ENCODE assay signal across 11 cellular contexts in the genomic region with DNA sequence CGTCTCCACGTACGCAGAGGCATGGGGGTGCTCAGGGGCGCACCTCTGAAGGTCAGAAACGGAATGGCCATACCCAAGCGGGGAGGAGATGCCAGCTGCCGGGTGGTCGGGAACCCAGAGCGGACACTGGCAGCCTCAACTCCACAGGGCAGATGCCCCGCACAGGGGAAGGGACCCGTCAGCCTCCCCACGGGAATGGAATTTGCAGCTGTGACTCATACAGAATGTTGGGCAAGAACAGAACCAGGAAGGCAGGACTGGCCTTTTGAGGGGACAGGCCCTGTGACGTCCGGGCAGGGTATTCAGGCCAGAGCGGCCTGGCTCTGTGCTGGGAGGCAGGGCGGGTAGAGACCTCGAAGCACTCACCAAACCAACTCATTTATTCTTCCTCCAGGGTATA. TPM values are rescaled to one million over a fixed set of nuclear protein-coding genes. Genes with fewer than 3 reads are reported as not detected.
DNase-seq lines count a peak whose midpoint lies in the region; ATAC-seq, FAIRE-seq and TF ChIP-seq lines count a peak whose summit lies in the region.
"Had no signal": no experiment of that assay in that cellular context is flagged by ENCODE, and none has a peak within 500 bp of the region (broad histone marks: within the 10 kb centered on the region; RNA-seq: fewer than 3 reads in every experiment).

No MANE protein-coding gene starts in this region.

- no peaks in the 10 kb centered on the region for H3K27me3 Mint-ChIP-seq in stimulated activated naive CD8-positive, alpha-beta T cell treated with anti-CD3 and anti-CD28 coated beads, Interleukin-15, amount 100 ng/mL, for 72 hours

- peak overlapping the region; percentile 75 for H3K27ac ChIP-seq in KMS-11
- no peak overlapping the region for H3K27ac ChIP-seq in K562 (ENCODE audit: extremely low read depth, low read depth, low read length)
- peak overlapping the region; percentile 67 for H3K27ac ChIP-seq in layer of hippocampus (ENCODE audit: low read depth, low read length)
- peak overlapping the region; percentile 77 for H3K27ac ChIP-seq in stomach smooth muscle (ENCODE audit: low read length)
- H3K27ac ChIP-seq: epithelial cell of prostate had no signal

- no peak overlapping the region; the same call in 1 of the 2 replicates for H3K9ac ChIP-seq in KMS-11
- peak overlapping the region in 1 of 2 experiments; percentile 36; a peak in 1 of 4 replicates for H3K9ac ChIP-seq in K562 (ENCODE audit: insufficient read depth in 1 of 2, low read depth in 2 of 2, low read length in 2 of 2)
- peak overlapping the region in 1 of 2 donors; percentile 37 for H3K9ac ChIP-seq in stomach smooth muscle (ENCODE audit: low read length in 2 of 2)

- H3K9me3 ChIP-seq in K562 (replicated peaks; ENCODE audit: control insufficient read depth, insufficient read depth, low read depth, low read length) (no peaks in the 10 kb centered on the region), stomach smooth muscle (ENCODE audit: control insufficient read depth in 2 of 2, low read length in 2 of 2) (no peaks in the 10 kb centered on the region)

- H3K9me3 Mint-ChIP-seq in stimulated activated naive CD8-positive, alpha-beta T cell treated with anti-CD3 and anti-CD28 coated beads, Interleukin-15, amount 100 ng/mL, for 72 hours = no peaks in the 10 kb centered on the region

- H3K4me1 Mint-ChIP-seq in stimulated activated naive CD8-positive, alpha-beta T cell treated with anti-CD3 and anti-CD28 coated beads, Interleukin-15, amount 100 ng/mL, for 72 hours = peaks cover 62% of the 10 kb centered on the region

- TF ChIP-seq EP300 in K562 (IDR thresholded peaks at IDR 0.05; ENCODE audit: low read length) = no peak

- ATAC-seq in K562 = no peak
- no peak for ATAC-seq in GM21717 (IDR thresholded peaks at IDR 0.05; ENCODE audit: unreplicated experiment)
- ATAC-seq in stimulated activated naive CD8-positive, alpha-beta T cell treated with anti-CD3 and anti-CD28 coated beads, Interleukin-15, amount 100 ng/mL, for 72 hours = no peak

- no peak overlapping the region for H3K27ac Mint-ChIP-seq in stimulated activated naive CD8-positive, alpha-beta T cell treated with anti-CD3 and anti-CD28 coated beads, Interleukin-15, amount 100 ng/mL, for 72 hours

- no peak overlapping the region for H3K4me3 ChIP-seq in KMS-11 (IDR thresholded peaks at IDR 0.05; ENCODE audit: insufficient read depth, low read depth, low read length)
- no peak overlapping the region for H3K4me3 ChIP-seq in K562
- H3K4me3 ChIP-seq in stomach smooth muscle (ENCODE audit: low read length in 2 of 2) = peak overlapping the region in 1 of 2 donors; percentile 8

- no peak overlapping the region for H3K4me3 Mint-ChIP-seq in stimulated activated naive CD8-positive, alpha-beta T cell treated with anti-CD3 and anti-CD28 coated beads, Interleukin-15, amount 100 ng/mL, for 72 hours

- no peak for FAIRE-seq in K562 (lab: Jason Lieb, UNC)

- TF ChIP-seq CTCF in KMS-11 (conservative IDR thresholded peaks at IDR 0.05; ENCODE audit: low read depth, low read length) = no peak
- no peak for TF ChIP-seq CTCF in K562 (IDR thresholded peaks at IDR 0.05 in 2 of 3, conservative IDR thresholded peaks at IDR 0.05 in 1 of 3; ENCODE audit: insufficient read depth in 2 of 3, low read depth in 1 of 3, low read length in 3 of 3)

- no peaks in the 10 kb centered on the region for H3K9me1 ChIP-seq in K562 (ENCODE audit: control insufficient read depth, insufficient read depth, low read length)

- no peaks in the 10 kb centered on the region for H3K27me3 ChIP-seq in KMS-11 (ENCODE audit: insufficient read depth, low read depth)
- H3K27me3 ChIP-seq in K562 (ENCODE audit: control insufficient read depth in 2 of 2, insufficient read depth in 2 of 2, low read length in 2 of 2) = no peaks in the 10 kb centered on the region
- H3K27me3 ChIP-seq in layer of hippocampus (ENCODE audit: control insufficient read depth, insufficient read depth, low read length) = no peaks in the 10 kb centered on the region
- no peaks in the 10 kb centered on the region for H3K27me3 ChIP-seq in stomach smooth muscle (ENCODE audit: control insufficient read depth in 1 of 2, insufficient read depth in 2 of 2, low read length in 2 of 2)

- H3K4me1 ChIP-seq in KMS-11 (ENCODE audit: low read depth, poor library complexity, severe bottlenecking) (peaks cover 95% of the 10 kb centered on the region), K562 (replicated peaks in 1 of 2; ENCODE audit: control insufficient read depth in 2 of 2, insufficient read depth in 2 of 2, low read length in 2 of 2) (peaks cover 7 to 40% of the 10 kb centered on the region in 2 experiments), stomach smooth muscle (ENCODE audit: control insufficient read depth, insufficient read depth, low read length) (peaks cover 73% of the 10 kb centered on the region)

- no peaks in the 10 kb centered on the region; the same call in 1 of the 2 replicates for H3K36me3 ChIP-seq in KMS-11 (ENCODE audit: insufficient read depth)
- peaks cover 95% of the 10 kb centered on the region; the same call in 2 of the 3 replicates for H3K36me3 ChIP-seq in K562 (ENCODE audit: control insufficient read depth, insufficient read depth, low read length)
- no peaks in the 10 kb centered on the region for H3K36me3 ChIP-seq in stomach smooth muscle (ENCODE audit: control insufficient read depth in 2 of 2, insufficient read depth in 2 of 2, low read length in 2 of 2)

- WGBS in K562 (ENCODE audit: insufficient coverage, low coverage, missing lambda C conversion rate) = 95% methylated on average over 15 of the region's 17 CpGs

- in situ Hi-C loops in K562 (cut with MboI) = no loop called here

- CTCF ChIA-PET in K562 (lab: Yijun Ruan, JAX; ENCODE audit: low intra/inter-chr PET ratio) = no interaction called here

- no TSS peak for BruUV-seq in K562 (replicated peaks; lab: Mats Ljungman, UMichigan)

- H3K4me2 ChIP-seq in KMS-11 (peak overlapping the region; percentile 96), K562 (ENCODE audit: insufficient read depth, low read length) (no peak overlapping the region)

- no peak for TF ChIP-seq RAD21 in K562 (CRISPR knock-in tag; conservative IDR thresholded peaks at IDR 0.05 in 1 of 2, IDR thresholded peaks at IDR 0.05 in 1 of 2)

- intact Hi-C loops in K562 (cut with micrococcal nuclease) = loop anchor here (5.0 kb wide), 1 partner anchor 37 kb away; no protein-coding TSS in a partner anchor

- no peak for TF ChIP-seq POLR2A in K562 (conservative IDR thresholded peaks at IDR 0.05)

- H4K20me1 ChIP-seq in KMS-11 (ENCODE audit: insufficient read depth) (no peaks in the 10 kb centered on the region), K562 (replicated peaks; ENCODE audit: control insufficient read depth, insufficient read depth, low read length) (no peaks in the 10 kb centered on the region; the same call in 1 of the 2 replicates)

- POLR2A ChIA-PET in K562 (lab: Yijun Ruan, JAX) = interaction anchor here (0.8 to 1.1 kb wide), 3 partner anchors 10 to 68 kb away, joined by 3 to 4 read pairs (median 3); no protein-coding TSS in a partner anchor

- H2AFZ ChIP-seq in KMS-11 (ENCODE audit: low read depth) (no peak overlapping the region), K562 (ENCODE audit: low read depth, low read length) (no peak overlapping the region)

- H3K79me2 ChIP-seq in KMS-11 (ENCODE audit: insufficient read depth, low read depth) (peaks cover 51% of the 10 kb centered on the region; the same call in 1 of the 2 replicates), K562 (ENCODE audit: control insufficient read depth, insufficient read depth, low read length) (peaks cover 20% of the 10 kb centered on the region)

- DNase-seq in K562 (ENCODE audit: extremely low read depth in 1 of 4, low spot score in 3 of 4) (no peak), SHP77 (lab: John Stamatoyannopoulos, UW) (no peak)
- DNase-seq in stimulated activated naive CD8-positive, alpha-beta T cell treated with anti-CD3 and anti-CD28 coated beads, Interleukin-15, amount 100 ng/mL, for 72 hours = no peak
- no peak for DNase-seq in activated CD4-positive, alpha-beta T cell treated with anti-CD3 and anti-CD28 coated beads for 48 hours
- DNase-seq: NCI-H524 treated with DMSO at 0.1 percent for 48 hours had no signal

RNA-seq across cellular contexts. Expression of a gene that starts 7.5 kb away (rescaled TPM):
- 24.3 and 89.6 TPM in 2 replicates for total RNA-seq in K562 (2011; cell fraction: chromatin; rRNA removed; ENCODE audit: low replicate concordance)
- total RNA-seq in K562 (2011; cell fraction: nucleolus; rRNA removed) = 88.4 and 100 TPM in 2 replicates
- total RNA-seq in K562 (2011; cell fraction: nucleoplasm; rRNA removed) = 53.4 and 62.0 TPM in 2 replicates
- 195 and 231 TPM in 2 replicates for total RNA-seq in K562 (2014; rRNA removed)
- total RNA-seq in K562 (2014; rRNA removed; fragmentation: Illumina TruSeq; extraction: Trizol) = 45.0 and 59.5 TPM in 2 replicates
- total RNA-seq in K562 (2015; rRNA removed; fragmentation: Illumina TruSeq; extraction: Trizol) = 97.7 and 98.0 TPM in 2 replicates
- total RNA-seq in K562 (2021) = 198 TPM in 2 replicates
- 123 and 130 TPM in 2 replicates for polyA plus RNA-seq in K562 (2011; rRNA removed)
- 232 and 546 TPM in 2 replicates for polyA plus RNA-seq in K562 (2011; cell fraction: cytosol; rRNA removed)
- polyA plus RNA-seq in K562 (2011; cell fraction: nucleus; rRNA removed) = 82.4 and 119 TPM in 2 replicates
- polyA plus RNA-seq in K562 (2012) = 204 and 231 TPM in 2 replicates
- polyA plus RNA-seq in K562 (2014; fragmentation: Illumina TruSeq; extraction: Trizol) = 103 and 216 TPM in 2 replicates
- polyA plus RNA-seq in K562 (2014; fragmentation: Nextera tagmentation; extraction: Ambion mirVana) = 10 to 100 TPM in 1 of 2 experiments, 1 to 10 TPM in 1; 8.4 to 29.9 TPM
- polyA plus RNA-seq in K562 (2014; rRNA removed) = 192 and 280 TPM in 2 replicates
- polyA minus RNA-seq in K562 (2011; rRNA and poly(A)+ RNA removed) = 86.2 and 149 TPM in 2 replicates
- polyA minus RNA-seq in K562 (2011; cell fraction: cytosol; rRNA and poly(A)+ RNA removed) = 121 and 135 TPM in 2 replicates
- polyA minus RNA-seq in K562 (2011; cell fraction: nucleus; rRNA and poly(A)+ RNA removed) = 32.2 and 35.5 TPM in 2 replicates

RNA-seq across cellular contexts. Expression of a gene that starts 7.8 kb away (rescaled TPM):
- 125 and 253 TPM in 2 replicates for total RNA-seq in K562 (2011; cell fraction: chromatin; rRNA removed; ENCODE audit: low replicate concordance)
- 134 and 153 TPM in 2 replicates for total RNA-seq in K562 (2011; cell fraction: nucleolus; rRNA removed)
- total RNA-seq in K562 (2011; cell fraction: nucleoplasm; rRNA removed) = 139 and 167 TPM in 2 replicates
- 68.1 and 101 TPM in 2 replicates for total RNA-seq in K562 (2014; rRNA removed)
- 63.4 and 70.4 TPM in 2 replicates for total RNA-seq in K562 (2014; rRNA removed; fragmentation: Illumina TruSeq; extraction: Trizol)
- total RNA-seq in K562 (2015; rRNA removed; fragmentation: Illumina TruSeq; extraction: Trizol) = 61.8 and 62.1 TPM in 2 replicates
- total RNA-seq in K562 (2021) = 67.3 and 74.0 TPM in 2 replicates
- polyA plus RNA-seq in K562 (2011; rRNA removed) = 73.8 and 74.4 TPM in 2 replicates
- polyA plus RNA-seq in K562 (2011; cell fraction: cytosol; rRNA removed) = 85.6 and 94.0 TPM in 2 replicates
- polyA plus RNA-seq in K562 (2011; cell fraction: nucleus; rRNA removed) = 83.1 and 130 TPM in 2 replicates
- polyA plus RNA-seq in K562 (2012) = 61.5 and 73.9 TPM in 2 replicates
- 119 and 133 TPM in 2 replicates for polyA plus RNA-seq in K562 (2014; fragmentation: Illumina TruSeq; extraction: Trizol)
- polyA plus RNA-seq in K562 (2014; fragmentation: Nextera tagmentation; extraction: Ambion mirVana) = 100 to 1,000 TPM in 1 of 2 experiments, 10 to 100 TPM in 1; 80.3 to 188 TPM
- polyA plus RNA-seq in K562 (2014; rRNA removed) = 95.7 and 110 TPM in 2 replicates
- 81.4 and 85.1 TPM in 2 replicates for polyA minus RNA-seq in K562 (2011; rRNA and poly(A)+ RNA removed)
- 32.2 and 35.0 TPM in 2 replicates for polyA minus RNA-seq in K562 (2011; cell fraction: cytosol; rRNA and poly(A)+ RNA removed)
- polyA minus RNA-seq in K562 (2011; cell fraction: nucleus; rRNA and poly(A)+ RNA removed) = 27.0 and 36.4 TPM in 2 replicates

RNA-seq across cellular contexts. Expression of a gene that starts 11.0 kb away (rescaled TPM):
- 68.6 and 254 TPM in 2 replicates for total RNA-seq in K562 (2011; cell fraction: chromatin; rRNA removed; ENCODE audit: low replicate concordance)
- 327 and 339 TPM in 2 replicates for total RNA-seq in K562 (2011; cell fraction: nucleolus; rRNA removed)
- 222 and 253 TPM in 2 replicates for total RNA-seq in K562 (2011; cell fraction: nucleoplasm; rRNA removed)
- total RNA-seq in K562 (2014; rRNA removed) = 87.8 and 120 TPM in 2 replicates
- total RNA-seq in K562 (2014; rRNA removed; fragmentation: Illumina TruSeq; extraction: Trizol) = 29.7 and 44.9 TPM in 2 replicates
- total RNA-seq in K562 (2015; rRNA removed; fragmentation: Illumina TruSeq; extraction: Trizol) = 68.0 and 68.2 TPM in 2 replicates
- total RNA-seq in K562 (2021) = 173 and 185 TPM in 2 replicates
- 159 and 208 TPM in 2 replicates for polyA plus RNA-seq in K562 (2011; rRNA removed)
- 393 and 921 TPM in 2 replicates for polyA plus RNA-seq in K562 (2011; cell fraction: cytosol; rRNA removed)
- 163 and 222 TPM in 2 replicates for polyA plus RNA-seq in K562 (2011; cell fraction: nucleus; rRNA removed)
- 104 and 149 TPM in 2 replicates for polyA plus RNA-seq in K562 (2012)
- polyA plus RNA-seq in K562 (2014; fragmentation: Illumina TruSeq; extraction: Trizol) = 167 and 172 TPM in 2 replicates
- polyA plus RNA-seq in K562 (2014; fragmentation: Nextera tagmentation; extraction: Ambion mirVana) = 1 to 10 TPM; 1.4 to 7.6 TPM
- 140 and 156 TPM in 2 replicates for polyA plus RNA-seq in K562 (2014; rRNA removed)
- 64.8 and 150 TPM in 2 replicates for polyA minus RNA-seq in K562 (2011; rRNA and poly(A)+ RNA removed)
- polyA minus RNA-seq in K562 (2011; cell fraction: cytosol; rRNA and poly(A)+ RNA removed) = 129 and 147 TPM in 2 replicates
- 33.9 and 38.4 TPM in 2 replicates for polyA minus RNA-seq in K562 (2011; cell fraction: nucleus; rRNA and poly(A)+ RNA removed)

RNA-seq across cellular contexts. Expression of a gene that starts 33.2 kb away (rescaled TPM):
- total RNA-seq in K562 (2011; cell fraction: chromatin; rRNA removed; ENCODE audit: low replicate concordance) = 66.4 and 86.5 TPM in 2 replicates
- total RNA-seq in K562 (2011; cell fraction: nucleolus; rRNA removed) = 51.9 and 66.7 TPM in 2 replicates
- total RNA-seq in K562 (2011; cell fraction: nucleoplasm; rRNA removed) = 36.2 and 47.7 TPM in 2 replicates
- total RNA-seq in K562 (2014; rRNA removed) (16.8 and 17.3 TPM in 2 replicates), K562 (2014; rRNA removed; fragmentation: Illumina TruSeq; extraction: Trizol) (7.1 and 7.5 TPM in 2 replicates), K562 (2015; rRNA removed; fragmentation: Illumina TruSeq; extraction: Trizol) (4.0 and 5.8 TPM in 2 replicates), K562 (2021) (16.4 and 18.9 TPM in 2 replicates)
- polyA plus RNA-seq in K562 (2011; rRNA removed) (15.9 and 16.2 TPM in 2 replicates), K562 (2014; fragmentation: Illumina TruSeq; extraction: Trizol) (14.3 and 20.0 TPM in 2 replicates), K562 (2014; fragmentation: Nextera tagmentation; extraction: Ambion mirVana) (1 to 10 TPM; 4.1 to 7.7 TPM), K562 (2014; rRNA removed) (16.4 and 19.9 TPM in 2 replicates)
- 11.8 and 31.5 TPM in 2 replicates for polyA plus RNA-seq in K562 (2011; cell fraction: cytosol; rRNA removed)
- 30.9 and 68.9 TPM in 2 replicates for polyA plus RNA-seq in K562 (2011; cell fraction: nucleus; rRNA removed)
- 4.7 and 6.4 TPM in 2 replicates for polyA plus RNA-seq in K562 (2012)
- polyA minus RNA-seq in K562 (2011; rRNA and poly(A)+ RNA removed) = 2.7 and 10.0 TPM in 2 replicates
- 6.5 and 11.1 TPM in 2 replicates for polyA minus RNA-seq in K562 (2011; cell fraction: cytosol; rRNA and poly(A)+ RNA removed)
- 5.6 and 11.8 TPM in 2 replicates for polyA minus RNA-seq in K562 (2011; cell fraction: nucleus; rRNA and poly(A)+ RNA removed)
- total RNA-seq: mononuclear cell had no signal

RNA-seq across cellular contexts. Expression of a gene that starts 34.7 kb away (rescaled TPM):
- total RNA-seq in K562 (2011; cell fraction: chromatin; rRNA removed; ENCODE audit: low replicate concordance) = 88.6 and 104 TPM in 2 replicates
- total RNA-seq in K562 (2011; cell fraction: nucleolus; rRNA removed) = 92.8 and 99.1 TPM in 2 replicates
- 114 and 121 TPM in 2 replicates for total RNA-seq in K562 (2011; cell fraction: nucleoplasm; rRNA removed)
- 114 and 140 TPM in 2 replicates for total RNA-seq in K562 (2014; rRNA removed)
- 79.1 and 79.9 TPM in 2 replicates for total RNA-seq in K562 (2014; rRNA removed; fragmentation: Illumina TruSeq; extraction: Trizol)
- 101 and 106 TPM in 2 replicates for total RNA-seq in K562 (2015; rRNA removed; fragmentation: Illumina TruSeq; extraction: Trizol)
- total RNA-seq in K562 (2021) = 101 and 104 TPM in 2 replicates
- 61.4 and 64.4 TPM in 2 replicates for polyA plus RNA-seq in K562 (2011; rRNA removed)
- polyA plus RNA-seq in K562 (2011; cell fraction: cytosol; rRNA removed) = 55.7 and 67.4 TPM in 2 replicates
- 37.3 and 40.7 TPM in 2 replicates for polyA plus RNA-seq in K562 (2011; cell fraction: nucleus; rRNA removed)
- 67.7 and 78.4 TPM in 2 replicates for polyA plus RNA-seq in K562 (2012)
- 74.6 and 88.8 TPM in 2 replicates for polyA plus RNA-seq in K562 (2014; fragmentation: Illumina TruSeq; extraction: Trizol)
- 100 to 1,000 TPM in 1 of 2 experiments, 10 to 100 TPM in 1; 98.2 to 107 TPM for polyA plus RNA-seq in K562 (2014; fragmentation: Nextera tagmentation; extraction: Ambion mirVana)
- polyA plus RNA-seq in K562 (2014; rRNA removed) = 127 and 155 TPM in 2 replicates
- 83.8 and 87.5 TPM in 2 replicates for polyA minus RNA-seq in K562 (2011; rRNA and poly(A)+ RNA removed)
- 34.3 and 38.4 TPM in 2 replicates for polyA minus RNA-seq in K562 (2011; cell fraction: cytosol; rRNA and poly(A)+ RNA removed)
- 36.9 and 58.9 TPM in 2 replicates for polyA minus RNA-seq in K562 (2011; cell fraction: nucleus; rRNA and poly(A)+ RNA removed)
